25 cellular contexts compared by ENCODE assay signal in the genomic region with DNA sequence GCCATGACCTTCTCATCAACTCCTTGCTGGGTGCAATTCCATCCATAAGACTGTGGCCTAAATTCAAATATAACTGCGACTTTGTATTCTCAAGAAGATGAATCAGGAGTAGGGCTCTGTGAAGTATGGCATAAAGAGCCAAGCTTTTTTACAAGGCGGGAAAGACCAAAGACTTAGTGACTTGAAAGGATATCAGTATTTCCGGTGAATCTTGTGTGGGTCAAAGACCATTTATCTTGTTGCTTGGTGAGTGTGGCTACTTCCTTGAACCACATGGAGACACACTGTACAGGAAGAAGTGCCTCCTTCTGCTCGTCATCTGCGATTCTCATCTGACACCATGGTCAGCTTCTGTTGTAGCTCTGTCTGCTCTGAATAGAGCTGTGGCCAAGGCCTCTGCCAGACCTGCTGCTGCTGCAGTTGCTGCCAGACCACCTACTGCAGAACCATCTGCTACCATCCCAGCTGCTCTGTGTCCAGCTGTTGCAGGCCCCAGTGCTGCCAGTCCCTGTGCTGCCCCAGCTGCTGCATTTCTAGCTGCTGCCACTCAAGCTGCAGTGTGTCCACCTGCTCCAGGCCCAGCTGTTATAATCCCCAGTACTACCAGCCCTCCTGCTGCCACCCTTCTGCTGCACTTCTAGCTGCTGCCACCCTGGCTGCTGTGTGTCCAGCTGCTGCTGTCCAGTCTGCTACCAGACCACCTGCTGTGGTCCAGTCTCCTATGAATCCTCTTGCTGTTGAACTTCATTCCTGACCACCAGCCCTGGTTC. TPM values are rescaled to one million over a fixed set of nuclear protein-coding genes. Genes with fewer than 3 reads are reported as not detected.
DNase-seq lines count a peak whose midpoint lies in the region; ATAC-seq, FAIRE-seq and TF ChIP-seq lines count a peak whose summit lies in the region.
"Had no signal": no experiment of that assay in that cellular context is flagged by ENCODE, and none has a peak within 500 bp of the region (broad histone marks: within the 10 kb centered on the region; RNA-seq: fewer than 3 reads in every experiment).

No MANE protein-coding gene starts in this region.

- 79% methylated on average over 5 of the region's 5 CpGs for WGBS in HepG2 (ENCODE audit: low lambda C conversion rate)
- 67% methylated on average over 5 of the region's 5 CpGs for WGBS in right lobe of liver (ENCODE audit: insufficient coverage, low coverage, low lambda C conversion rate, missing lambda C conversion rate)
- 77 to 84% (median 80%) methylated on average over 5 of the region's 5 CpGs for WGBS in adrenal gland, 4 donors

- no peak; the same call in 2 of the 3 replicates for ATAC-seq in HepG2
- no peak for ATAC-seq in right lobe of liver
- ATAC-seq in GM18517 (IDR thresholded peaks at IDR 0.05; ENCODE audit: unreplicated experiment), result no peak
- ATAC-seq: CD8-positive, alpha-beta T cell; GM23338 had no signal

- intact Hi-C loops in HepG2 (cut with micrococcal nuclease; ENCODE audit: unreplicated experiment) (no loop called here), right lobe of liver (cut with DNase I) (no loop called here), adrenal gland (cut with DNase I) (no loop called here)

- TF ChIP-seq CTCF in HepG2 (CRISPR knock-in tag; IDR thresholded peaks at IDR 0.05), result no peak
- TF ChIP-seq CTCF in right lobe of liver (IDR thresholded peaks at IDR 0.05), result no peak
- no peak for TF ChIP-seq CTCF in bronchial epithelial cell (IDR thresholded peaks at IDR 0.05; ENCODE audit: insufficient read depth, low read length, severe bottlenecking)
- TF ChIP-seq CTCF in adrenal gland (IDR thresholded peaks at IDR 0.05), result no peak

- H3K27ac ChIP-seq in HepG2 (ENCODE audit: extremely low read length, insufficient read depth, low read length) (no peak overlapping the region), right lobe of liver (no peak overlapping the region), adrenal gland (no peak overlapping the region)
- H3K27ac ChIP-seq: BLaER1 had no signal

- POLR2A ChIA-PET in HepG2 (lab: Yijun Ruan, JAX), result interaction anchor here (1.3 kb wide), 1 partner anchor 13 kb away, joined by 4 read pairs; no protein-coding TSS in a partner anchor

- TF ChIP-seq POLR2A in HepG2 (IDR thresholded peaks at IDR 0.05; ENCODE audit: insufficient read depth in 1 of 2, low read depth in 2 of 2, low read length in 2 of 2) (no peak), right lobe of liver (IDR thresholded peaks at IDR 0.05) (no peak), adrenal gland (IDR thresholded peaks at IDR 0.05) (no peak)

- H3K36me3 ChIP-seq in HepG2 (replicated peaks in 1 of 2; ENCODE audit: control insufficient read depth in 1 of 2, insufficient read depth in 2 of 2, low read length in 2 of 2), result no peaks in the 10 kb centered on the region
- no peaks in the 10 kb centered on the region for H3K36me3 ChIP-seq in right lobe of liver
- no peaks in the 10 kb centered on the region for H3K36me3 ChIP-seq in bronchial epithelial cell (ENCODE audit: control insufficient read depth, insufficient read depth, low read length)
- H3K36me3 ChIP-seq in adrenal gland (replicated peaks in 1 of 2), result no peaks in the 10 kb centered on the region
- H3K36me3 ChIP-seq: BLaER1 had no signal

- H3K4me2 ChIP-seq in HepG2 (ENCODE audit: low read depth, low read length), result no peak overlapping the region
- H3K4me2 ChIP-seq: BLaER1, GM23338 had no signal

- BruUV-seq in HepG2 (replicated peaks; lab: Mats Ljungman, UMichigan), result no TSS peak

- H3K27me3 ChIP-seq in HepG2 (ENCODE audit: control insufficient read depth in 1 of 2, insufficient read depth in 2 of 2, low read length in 2 of 2) (peaks cover 0 to 5% of the 10 kb centered on the region in 2 experiments; a peak in 1 of 5 replicates), right lobe of liver (no peaks in the 10 kb centered on the region), bronchial epithelial cell (ENCODE audit: control insufficient read depth, insufficient read depth, low read length) (no peaks in the 10 kb centered on the region), adrenal gland (no peaks in the 10 kb centered on the region)
- H3K27me3 ChIP-seq: BLaER1 had no signal

- H3K4me1 ChIP-seq in HepG2 (ENCODE audit: insufficient read depth, low read length) (no peaks in the 10 kb centered on the region), right lobe of liver (no peaks in the 10 kb centered on the region), adrenal gland (replicated peaks in 1 of 2) (no peaks in the 10 kb centered on the region)
- H3K4me1 ChIP-seq: BLaER1 had no signal

- no peak for DNase-seq in HepG2 (ENCODE audit: low spot score)
- DNase-seq in right lobe of liver, result no peak
- DNase-seq in NCI-H146 treated with DMSO at 0.1 percent for 48 hours (lab: John Stamatoyannopoulos, UW; ENCODE audit: unreplicated experiment), result peak; percentile 33
- DNase-seq in bronchial epithelial cell (ENCODE audit: low read depth), result no peak
- no peak for DNase-seq in SW480 (ENCODE audit: low spot score)
- DNase-seq in activated T-cell treated with anti-CD3 and anti-CD28 coated beads, Interleukin-2, amount 50 U/mL, for 1 hour, result no peak
- DNase-seq in adrenal gland, result no peak
- DNase-seq: CD8-positive, alpha-beta T cell; GF-D8; KG1; NCI-H1048; NCI-H1694 treated with DMSO at 0.1 percent for 48 hours; NCI-H2107; NCI-H226; NCI-H524 treated with DMSO at 0.1 percent for 48 hours; RPMI8226 had no signal

- H3K79me2 ChIP-seq in HepG2 (ENCODE audit: insufficient read depth, low read length), result no peaks in the 10 kb centered on the region

- CTCF ChIA-PET in HepG2 (lab: Yijun Ruan, JAX; ENCODE audit: low intra/inter-chr PET ratio, low total read pairs), result no interaction called here

- H3K9ac ChIP-seq in HepG2 (ENCODE audit: insufficient read depth, low read depth, low read length), result no peak overlapping the region
- H3K9ac ChIP-seq: BLaER1 had no signal

- TF ChIP-seq EP300 in HepG2 (IDR thresholded peaks at IDR 0.05; ENCODE audit: low read depth in 2 of 2, low read length in 2 of 2), result no peak
- TF ChIP-seq EP300 in HepG2 (CRISPR knock-in tag; IDR thresholded peaks at IDR 0.05; ENCODE audit: borderline replicate concordance), result no peak

- FAIRE-seq in HepG2 (lab: Jason Lieb, UNC) (no peak), bronchial epithelial cell (lab: Jason Lieb, UNC) (peak; percentile 50)
- FAIRE-seq: A204.1, D721Med, GM12891, GM18507 had no signal

- H4K20me1 ChIP-seq in HepG2 (ENCODE audit: insufficient read depth, low read length), result no peaks in the 10 kb centered on the region
- H4K20me1 ChIP-seq: BLaER1 had no signal

- in situ Hi-C loops in HepG2 (cut with HindIII; ENCODE audit: extremely low pct_ligation_motif_present, low pct_unique_long_range_greater_than_20kb), result no loop called here

- no peak overlapping the region for H2AFZ ChIP-seq in HepG2 (ENCODE audit: low read length)
- H2AFZ ChIP-seq: GM23338 had no signal

- no peak for TF ChIP-seq RAD21 in HepG2 (CRISPR knock-in tag; IDR thresholded peaks at IDR 0.05)

- no peak overlapping the region for H3K4me3 ChIP-seq in HepG2 (replicated peaks in 1 of 3; ENCODE audit: insufficient read depth in 1 of 3, low read depth in 2 of 3, low read length in 3 of 3)
- H3K4me3 ChIP-seq in right lobe of liver, result no peak overlapping the region
- H3K4me3 ChIP-seq in bronchial epithelial cell (ENCODE audit: low read depth, low read length), result no peak overlapping the region
- H3K4me3 ChIP-seq in adrenal gland, result no peak overlapping the region
- H3K4me3 ChIP-seq: BLaER1, GM23338 had no signal

- H3K9me3 ChIP-seq in HepG2 (ENCODE audit: low read length) (no peaks in the 10 kb centered on the region), right lobe of liver (no peaks in the 10 kb centered on the region), adrenal gland (replicated peaks in 1 of 3) (no peaks in the 10 kb centered on the region)
- H3K9me3 ChIP-seq: BLaER1 had no signal

RNA-seq across cellular contexts. Expression of gene KRTAP2-4, which starts 6.1 kb away (rescaled TPM):
- total RNA-seq in HepG2 (2016; rRNA removed; fragmentation: Illumina TruSeq; extraction: Trizol) (not detected in 2 replicates), right lobe of liver (not detected), bronchial epithelial cell (not detected in 2 replicates), adrenal gland (not detected)
- total RNA-seq in HepG2 (2016; cell fraction: cytosol; rRNA removed; fragmentation: Illumina TruSeq; extraction: Trizol; ENCODE audit: low read depth), result not detected in 2 replicates
- not detected in 2 replicates for total RNA-seq in HepG2 (2016; cell fraction: insoluble cytoplasmic fraction; rRNA removed; fragmentation: Illumina TruSeq; extraction: Trizol)
- total RNA-seq in HepG2 (2016; cell fraction: membrane; rRNA removed; fragmentation: Illumina TruSeq; extraction: Trizol), result not detected in 2 replicates
- total RNA-seq in HepG2 (2016; cell fraction: nucleus; rRNA removed; fragmentation: Illumina TruSeq; extraction: Trizol), result not detected in 2 replicates
- polyA plus RNA-seq in HepG2 (2011; rRNA removed) (not detected in 2 replicates), adrenal gland (not detected)
- not detected in 2 replicates for polyA plus RNA-seq in HepG2 (2011; cell fraction: cytosol; rRNA removed)
- polyA plus RNA-seq in HepG2 (2011; cell fraction: nucleus; rRNA removed), result not detected in 2 replicates
- not detected in 2 replicates for polyA plus RNA-seq in HepG2 (2012)
- polyA plus RNA-seq in HepG2 (2016; cell fraction: cytosol; fragmentation: Illumina TruSeq; extraction: Trizol; ENCODE audit: low read depth), result not detected in 2 replicates
- polyA plus RNA-seq in HepG2 (2016; cell fraction: insoluble cytoplasmic fraction; fragmentation: Illumina TruSeq; extraction: Trizol; ENCODE audit: low read depth), result not detected in 2 replicates
- polyA plus RNA-seq in HepG2 (2016; cell fraction: membrane; fragmentation: Illumina TruSeq; extraction: Trizol; ENCODE audit: low read depth), result not detected in 2 replicates
- polyA plus RNA-seq in HepG2 (2016; cell fraction: nucleus; fragmentation: Illumina TruSeq; extraction: Trizol; ENCODE audit: insufficient read depth, low read depth), result not detected in 2 replicates
- polyA minus RNA-seq in HepG2 (2011; rRNA and poly(A)+ RNA removed; ENCODE audit: low replicate concordance), result not detected in 2 replicates
- 0.88 TPM in 1 of 2 replicates, not detected in the other for polyA minus RNA-seq in HepG2 (2011; cell fraction: cytosol; rRNA and poly(A)+ RNA removed)
- polyA minus RNA-seq in HepG2 (2011; cell fraction: nucleus; rRNA and poly(A)+ RNA removed), result not detected in 2 replicates
- total RNA-seq: CD8-positive, alpha-beta T cell; Daoy; GM23338; MCF 10A had no signal
- polyA plus RNA-seq: GM23338 had no signal

RNA-seq across cellular contexts. Expression of gene KRTAP2-3, which starts 11.9 kb away (rescaled TPM):
- not detected in 2 replicates for total RNA-seq in HepG2 (2016; rRNA removed; fragmentation: Illumina TruSeq; extraction: Trizol)
- not detected in 2 replicates for total RNA-seq in HepG2 (2016; cell fraction: cytosol; rRNA removed; fragmentation: Illumina TruSeq; extraction: Trizol; ENCODE audit: low read depth)
- total RNA-seq in HepG2 (2016; cell fraction: insoluble cytoplasmic fraction; rRNA removed; fragmentation: Illumina TruSeq; extraction: Trizol), result not detected in 2 replicates
- not detected in 2 replicates for total RNA-seq in HepG2 (2016; cell fraction: membrane; rRNA removed; fragmentation: Illumina TruSeq; extraction: Trizol)
- not detected in 2 replicates for total RNA-seq in HepG2 (2016; cell fraction: nucleus; rRNA removed; fragmentation: Illumina TruSeq; extraction: Trizol)
- polyA plus RNA-seq in HepG2 (2011; rRNA removed), result 0.24 and 0.25 TPM in 2 replicates
- polyA plus RNA-seq in HepG2 (2011; cell fraction: cytosol; rRNA removed), result 0.23 TPM in 1 of 2 replicates, not detected in the other
- 0.62 and 0.96 TPM in 2 replicates for polyA plus RNA-seq in HepG2 (2011; cell fraction: nucleus; rRNA removed)
- polyA plus RNA-seq in HepG2 (2012), result 0.17 TPM in 1 of 2 replicates, not detected in the other
- polyA plus RNA-seq in HepG2 (2016; cell fraction: cytosol; fragmentation: Illumina TruSeq; extraction: Trizol; ENCODE audit: low read depth), result 0.12 and 0.32 TPM in 2 replicates
- not detected in 2 replicates for polyA plus RNA-seq in HepG2 (2016; cell fraction: insoluble cytoplasmic fraction; fragmentation: Illumina TruSeq; extraction: Trizol; ENCODE audit: low read depth)
- 0.20 and 0.31 TPM in 2 replicates for polyA plus RNA-seq in HepG2 (2016; cell fraction: membrane; fragmentation: Illumina TruSeq; extraction: Trizol; ENCODE audit: low read depth)
- polyA plus RNA-seq in HepG2 (2016; cell fraction: nucleus; fragmentation: Illumina TruSeq; extraction: Trizol; ENCODE audit: insufficient read depth, low read depth), result not detected in 2 replicates
- not detected in 2 replicates for polyA minus RNA-seq in HepG2 (2011; rRNA and poly(A)+ RNA removed; ENCODE audit: low replicate concordance)
- polyA minus RNA-seq in HepG2 (2011; cell fraction: cytosol; rRNA and poly(A)+ RNA removed), result not detected in 2 replicates
- polyA minus RNA-seq in HepG2 (2011; cell fraction: nucleus; rRNA and poly(A)+ RNA removed), result not detected in 2 replicates
- total RNA-seq in right lobe of liver, result not detected
- not detected in 2 replicates for total RNA-seq in bronchial epithelial cell
- not detected for total RNA-seq in adrenal gland
- polyA plus RNA-seq in adrenal gland, result not detected
- total RNA-seq: CD8-positive, alpha-beta T cell; Daoy; GM23338; MCF 10A had no signal
- polyA plus RNA-seq: GM23338 had no signal

RNA-seq across cellular contexts. Expression of gene KRTAP4-7, which starts 12.2 kb away (rescaled TPM):
- total RNA-seq in HepG2 (2016; rRNA removed; fragmentation: Illumina TruSeq; extraction: Trizol), result not detected in 2 replicates
- not detected in 2 replicates for total RNA-seq in HepG2 (2016; cell fraction: cytosol; rRNA removed; fragmentation: Illumina TruSeq; extraction: Trizol; ENCODE audit: low read depth)
- total RNA-seq in HepG2 (2016; cell fraction: insoluble cytoplasmic fraction; rRNA removed; fragmentation: Illumina TruSeq; extraction: Trizol), result not detected in 2 replicates
- total RNA-seq in HepG2 (2016; cell fraction: membrane; rRNA removed; fragmentation: Illumina TruSeq; extraction: Trizol), result not detected in 2 replicates
- total RNA-seq in HepG2 (2016; cell fraction: nucleus; rRNA removed; fragmentation: Illumina TruSeq; extraction: Trizol), result not detected in 2 replicates
- not detected in 2 replicates for polyA plus RNA-seq in HepG2 (2011; rRNA removed)
- not detected in 2 replicates for polyA plus RNA-seq in HepG2 (2011; cell fraction: cytosol; rRNA removed)
- not detected in 2 replicates for polyA plus RNA-seq in HepG2 (2011; cell fraction: nucleus; rRNA removed)
- polyA plus RNA-seq in HepG2 (2012), result not detected in 2 replicates
- not detected in 2 replicates for polyA plus RNA-seq in HepG2 (2016; cell fraction: cytosol; fragmentation: Illumina TruSeq; extraction: Trizol; ENCODE audit: low read depth)
- not detected in 2 replicates for polyA plus RNA-seq in HepG2 (2016; cell fraction: insoluble cytoplasmic fraction; fragmentation: Illumina TruSeq; extraction: Trizol; ENCODE audit: low read depth)
- not detected in 2 replicates for polyA plus RNA-seq in HepG2 (2016; cell fraction: membrane; fragmentation: Illumina TruSeq; extraction: Trizol; ENCODE audit: low read depth)
- not detected in 2 replicates for polyA plus RNA-seq in HepG2 (2016; cell fraction: nucleus; fragmentation: Illumina TruSeq; extraction: Trizol; ENCODE audit: insufficient read depth, low read depth)
- not detected in 2 replicates for polyA minus RNA-seq in HepG2 (2011; rRNA and poly(A)+ RNA removed; ENCODE audit: low replicate concordance)
- polyA minus RNA-seq in HepG2 (2011; cell fraction: cytosol; rRNA and poly(A)+ RNA removed), result not detected in 2 replicates
- not detected in 2 replicates for polyA minus RNA-seq in HepG2 (2011; cell fraction: nucleus; rRNA and poly(A)+ RNA removed)
- not detected for total RNA-seq in right lobe of liver
- not detected in 2 replicates for total RNA-seq in bronchial epithelial cell
- total RNA-seq in adrenal gland, result not detected
- polyA plus RNA-seq in adrenal gland, result not detected
- total RNA-seq: CD8-positive, alpha-beta T cell; Daoy; GM23338; MCF 10A had no signal
- polyA plus RNA-seq: GM23338 had no signal

RNA-seq across cellular contexts. Expression of gene KRTAP2-2, which starts 16.8 kb away (rescaled TPM):
- total RNA-seq in HepG2 (2016; rRNA removed; fragmentation: Illumina TruSeq; extraction: Trizol) (not detected in 2 replicates), right lobe of liver (not detected), bronchial epithelial cell (not detected in 2 replicates), adrenal gland (not detected)
- total RNA-seq in HepG2 (2016; cell fraction: cytosol; rRNA removed; fragmentation: Illumina TruSeq; extraction: Trizol; ENCODE audit: low read depth), result not detected in 2 replicates
- not detected in 2 replicates for total RNA-seq in HepG2 (2016; cell fraction: insoluble cytoplasmic fraction; rRNA removed; fragmentation: Illumina TruSeq; extraction: Trizol)
- not detected in 2 replicates for total RNA-seq in HepG2 (2016; cell fraction: membrane; rRNA removed; fragmentation: Illumina TruSeq; extraction: Trizol)
- not detected in 2 replicates for total RNA-seq in HepG2 (2016; cell fraction: nucleus; rRNA removed; fragmentation: Illumina TruSeq; extraction: Trizol)
- polyA plus RNA-seq in HepG2 (2011; rRNA removed) (not detected in 2 replicates), adrenal gland (not detected)
- not detected in 2 replicates for polyA plus RNA-seq in HepG2 (2011; cell fraction: cytosol; rRNA removed)
- polyA plus RNA-seq in HepG2 (2011; cell fraction: nucleus; rRNA removed), result 0.32 TPM in 1 of 2 replicates, not detected in the other
- polyA plus RNA-seq in HepG2 (2012), result not detected in 2 replicates
- polyA plus RNA-seq in HepG2 (2016; cell fraction: cytosol; fragmentation: Illumina TruSeq; extraction: Trizol; ENCODE audit: low read depth), result not detected in 2 replicates
- not detected in 2 replicates for polyA plus RNA-seq in HepG2 (2016; cell fraction: insoluble cytoplasmic fraction; fragmentation: Illumina TruSeq; extraction: Trizol; ENCODE audit: low read depth)
- not detected in 2 replicates for polyA plus RNA-seq in HepG2 (2016; cell fraction: membrane; fragmentation: Illumina TruSeq; extraction: Trizol; ENCODE audit: low read depth)
- polyA plus RNA-seq in HepG2 (2016; cell fraction: nucleus; fragmentation: Illumina TruSeq; extraction: Trizol; ENCODE audit: insufficient read depth, low read depth), result not detected in 2 replicates
- polyA minus RNA-seq in HepG2 (2011; rRNA and poly(A)+ RNA removed; ENCODE audit: low replicate concordance), result not detected in 2 replicates
- not detected in 2 replicates for polyA minus RNA-seq in HepG2 (2011; cell fraction: cytosol; rRNA and poly(A)+ RNA removed)
- not detected in 2 replicates for polyA minus RNA-seq in HepG2 (2011; cell fraction: nucleus; rRNA and poly(A)+ RNA removed)
- total RNA-seq: CD8-positive, alpha-beta T cell; Daoy; GM23338; MCF 10A had no signal
- polyA plus RNA-seq: GM23338 had no signal

RNA-seq across cellular contexts. Expression of gene KRTAP2-1, which starts 24.7 kb away (rescaled TPM):
- total RNA-seq in HepG2 (2016; rRNA removed; fragmentation: Illumina TruSeq; extraction: Trizol), result not detected in 2 replicates
- total RNA-seq in HepG2 (2016; cell fraction: cytosol; rRNA removed; fragmentation: Illumina TruSeq; extraction: Trizol; ENCODE audit: low read depth), result not detected in 2 replicates
- total RNA-seq in HepG2 (2016; cell fraction: insoluble cytoplasmic fraction; rRNA removed; fragmentation: Illumina TruSeq; extraction: Trizol), result not detected in 2 replicates
- not detected in 2 replicates for total RNA-seq in HepG2 (2016; cell fraction: membrane; rRNA removed; fragmentation: Illumina TruSeq; extraction: Trizol)
- not detected in 2 replicates for total RNA-seq in HepG2 (2016; cell fraction: nucleus; rRNA removed; fragmentation: Illumina TruSeq; extraction: Trizol)
- not detected in 2 replicates for polyA plus RNA-seq in HepG2 (2011; rRNA removed)
- polyA plus RNA-seq in HepG2 (2011; cell fraction: cytosol; rRNA removed), result 0.10 TPM in 1 of 2 replicates, not detected in the other
- polyA plus RNA-seq in HepG2 (2011; cell fraction: nucleus; rRNA removed), result 0.21 TPM in 1 of 2 replicates, not detected in the other
- polyA plus RNA-seq in HepG2 (2012), result not detected in 2 replicates
- polyA plus RNA-seq in HepG2 (2016; cell fraction: cytosol; fragmentation: Illumina TruSeq; extraction: Trizol; ENCODE audit: low read depth), result not detected in 2 replicates
- not detected in 2 replicates for polyA plus RNA-seq in HepG2 (2016; cell fraction: insoluble cytoplasmic fraction; fragmentation: Illumina TruSeq; extraction: Trizol; ENCODE audit: low read depth)
- polyA plus RNA-seq in HepG2 (2016; cell fraction: membrane; fragmentation: Illumina TruSeq; extraction: Trizol; ENCODE audit: low read depth), result not detected in 2 replicates
- polyA plus RNA-seq in HepG2 (2016; cell fraction: nucleus; fragmentation: Illumina TruSeq; extraction: Trizol; ENCODE audit: insufficient read depth, low read depth), result not detected in 2 replicates
- not detected in 2 replicates for polyA minus RNA-seq in HepG2 (2011; rRNA and poly(A)+ RNA removed; ENCODE audit: low replicate concordance)
- not detected in 2 replicates for polyA minus RNA-seq in HepG2 (2011; cell fraction: cytosol; rRNA and poly(A)+ RNA removed)
- not detected in 2 replicates for polyA minus RNA-seq in HepG2 (2011; cell fraction: nucleus; rRNA and poly(A)+ RNA removed)
- not detected for total RNA-seq in right lobe of liver
- total RNA-seq in bronchial epithelial cell, result not detected in 2 replicates
- not detected for total RNA-seq in adrenal gland
- not detected for polyA plus RNA-seq in adrenal gland
- total RNA-seq: CD8-positive, alpha-beta T cell; Daoy; GM23338; MCF 10A had no signal
- polyA plus RNA-seq: GM23338 had no signal
